1 cellular context compared by ENCODE assay signal in the genomic region with DNA sequence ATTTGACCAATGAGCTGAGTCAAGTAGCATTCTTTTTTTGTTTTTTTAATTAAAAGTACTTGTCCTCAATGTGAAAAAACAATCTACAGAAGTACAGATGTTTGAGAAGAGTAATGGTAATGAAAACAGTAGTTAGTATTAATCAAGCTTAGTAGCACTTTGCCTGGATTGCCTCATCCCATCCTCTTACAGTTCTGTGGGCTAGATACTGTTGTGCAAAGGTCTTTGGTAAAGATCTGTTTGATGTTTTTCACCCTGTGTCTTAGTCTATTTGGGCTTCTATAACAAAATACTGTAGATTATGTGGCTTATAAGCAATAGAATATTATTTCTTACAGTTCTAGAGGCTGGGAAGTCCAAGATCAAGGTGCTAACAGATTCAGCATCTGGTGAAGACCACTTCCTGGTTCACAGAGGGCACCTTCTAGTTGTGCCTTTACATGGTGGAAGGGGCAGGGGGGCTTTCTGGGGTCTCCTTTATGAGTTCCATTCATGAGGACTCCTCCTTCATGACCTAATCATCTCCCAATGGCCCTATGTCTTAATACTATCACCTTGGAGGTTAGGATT.
A peak's percentile ranks its signal among the peaks of the same experiment; 100 is the strongest.
TF ChIP-seq lines count a peak whose summit lies in the region.

No MANE protein-coding gene starts in this region.

TF ChIP-seq in HepG2, 621 proteins besides CTCF, POLR2A, EP300 and RAD21 (continued from another document):
- TF ChIP-seq CBX2 (IDR thresholded peaks at IDR 0.05; ENCODE audit: low read depth, low read length) (no peak), CBX2 (CRISPR knock-in tag; IDR thresholded peaks at IDR 0.05; ENCODE audit: low read depth) (no peak), BHLHE40 (IDR thresholded peaks at IDR 0.05; ENCODE audit: low read length) (no peak), ZFP82 (CRISPR knock-in tag; IDR thresholded peaks at IDR 0.05; ENCODE audit: borderline replicate concordance) (0 out of 2 replicates have a peak, but pooled peaks have one; percentile 43), CEBPB (IDR thresholded peaks at IDR 0.05; ENCODE audit: borderline replicate concordance, low read depth, low read length) (peak; percentile 78), ZBTB21 (CRISPR knock-in tag; IDR thresholded peaks at IDR 0.05) (no peak), SMARCC2 (IDR thresholded peaks at IDR 0.05) (no peak), ZNF781 (CRISPR knock-in tag; IDR thresholded peaks at IDR 0.05; ENCODE audit: borderline replicate concordance, not compliant biosample characterization) (no peak), ZC3H13 (CRISPR knock-in tag; IDR thresholded peaks at IDR 0.05) (no peak), CBX1 (IDR thresholded peaks at IDR 0.05; ENCODE audit: low read depth) (no peak), CEBPG (CRISPR knock-in tag; IDR thresholded peaks at IDR 0.05) (peak; percentile 63; the same call in 1 of the 2 replicates), ZBTB8A (CRISPR knock-in tag; IDR thresholded peaks at IDR 0.05; ENCODE audit: borderline replicate concordance, low read depth) (no peak), ZNF672 (CRISPR knock-in tag; IDR thresholded peaks at IDR 0.05) (no peak), MXI1 (IDR thresholded peaks at IDR 0.05; ENCODE audit: borderline replicate concordance, low read depth, low read length) (no peak), GATAD1 (CRISPR knock-in tag; IDR thresholded peaks at IDR 0.05) (no peak), ZNF12 (CRISPR knock-in tag; IDR thresholded peaks at IDR 0.05) (peak; percentile 91)
- TF ChIP-seq, protein P1, sequence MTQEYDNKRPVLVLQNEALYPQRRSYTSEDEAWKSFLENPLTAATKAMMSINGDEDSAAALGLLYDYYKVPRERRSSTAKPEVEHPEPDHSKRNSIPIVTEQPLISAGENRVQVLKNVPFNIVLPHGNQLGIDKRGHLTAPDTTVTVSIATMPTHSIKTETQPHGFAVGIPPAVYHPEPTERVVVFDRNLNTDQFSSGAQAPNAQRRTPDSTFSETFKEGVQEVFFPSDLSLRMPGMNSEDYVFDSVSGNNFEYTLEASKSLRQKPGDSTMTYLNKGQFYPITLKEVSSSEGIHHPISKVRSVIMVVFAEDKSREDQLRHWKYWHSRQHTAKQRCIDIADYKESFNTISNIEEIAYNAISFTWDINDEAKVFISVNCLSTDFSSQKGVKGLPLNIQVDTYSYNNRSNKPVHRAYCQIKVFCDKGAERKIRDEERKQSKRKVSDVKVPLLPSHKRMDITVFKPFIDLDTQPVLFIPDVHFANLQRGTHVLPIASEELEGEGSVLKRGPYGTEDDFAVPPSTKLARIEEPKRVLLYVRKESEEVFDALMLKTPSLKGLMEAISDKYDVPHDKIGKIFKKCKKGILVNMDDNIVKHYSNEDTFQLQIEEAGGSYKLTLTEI (CRISPR knock-in tag; conservative IDR thresholded peaks at IDR 0.05) = no peak
- TF ChIP-seq, protein P2, sequence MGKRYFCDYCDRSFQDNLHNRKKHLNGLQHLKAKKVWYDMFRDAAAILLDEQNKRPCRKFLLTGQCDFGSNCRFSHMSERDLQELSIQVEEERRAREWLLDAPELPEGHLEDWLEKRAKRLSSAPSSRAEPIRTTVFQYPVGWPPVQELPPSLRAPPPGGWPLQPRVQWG (CRISPR knock-in tag; IDR thresholded peaks at IDR 0.05; ENCODE audit: borderline replicate concordance, low read depth) = no peak
- TF ChIP-seq, protein P3, sequence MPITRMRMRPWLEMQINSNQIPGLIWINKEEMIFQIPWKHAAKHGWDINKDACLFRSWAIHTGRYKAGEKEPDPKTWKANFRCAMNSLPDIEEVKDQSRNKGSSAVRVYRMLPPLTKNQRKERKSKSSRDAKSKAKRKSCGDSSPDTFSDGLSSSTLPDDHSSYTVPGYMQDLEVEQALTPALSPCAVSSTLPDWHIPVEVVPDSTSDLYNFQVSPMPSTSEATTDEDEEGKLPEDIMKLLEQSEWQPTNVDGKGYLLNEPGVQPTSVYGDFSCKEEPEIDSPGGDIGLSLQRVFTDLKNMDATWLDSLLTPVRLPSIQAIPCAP (CRISPR knock-in tag; IDR thresholded peaks at IDR 0.05; ENCODE audit: low read depth) = no peak
TF ChIP-seq in HepG2: peak in this region for 5.
